Comparison of ENCODE assay signal across 8 cellular contexts in the genomic region with DNA sequence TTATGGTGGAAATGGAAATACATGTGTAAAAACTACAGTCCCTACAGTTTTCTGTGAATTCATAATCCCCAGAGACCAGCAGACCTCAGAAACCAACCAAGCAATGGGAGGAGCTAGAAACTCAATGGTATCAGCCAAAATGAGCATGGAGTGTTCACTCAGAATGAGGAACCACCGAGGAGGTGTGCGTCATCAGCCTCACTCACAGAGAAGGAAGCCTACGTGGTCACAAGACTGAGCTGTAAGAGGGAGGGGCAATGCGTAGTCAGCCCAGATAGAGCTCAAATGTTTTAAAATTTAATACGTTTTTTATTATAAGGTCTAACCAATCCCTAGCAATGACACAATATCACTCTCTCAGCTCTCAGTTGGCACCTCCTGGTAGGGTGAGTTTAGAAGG. TPM values are rescaled to one million over a fixed set of nuclear protein-coding genes. Genes with fewer than 3 reads are reported as not detected.
DNase-seq lines count a peak whose midpoint lies in the region; ATAC-seq and TF ChIP-seq lines count a peak whose summit lies in the region.

No MANE protein-coding gene starts in this region.

- H3K4me3 Mint-ChIP-seq in IgD-negative memory B cell = peak overlapping the region in 1 of 4 donors; percentile 51
- no peak overlapping the region for H3K4me3 Mint-ChIP-seq in activated naive CD8-positive, alpha-beta T cell treated with anti-CD3 and anti-CD28 coated beads for 36 hours

- H3K27ac ChIP-seq in neutrophil = peak overlapping the region; percentile 62

- H3K27me3 Mint-ChIP-seq in IgD-negative memory B cell = no peaks in the 10 kb centered on the region
- no peaks in the 10 kb centered on the region for H3K27me3 Mint-ChIP-seq in activated naive CD8-positive, alpha-beta T cell treated with anti-CD3 and anti-CD28 coated beads for 36 hours

- ATAC-seq in GM21423 (IDR thresholded peaks at IDR 0.05; ENCODE audit: unreplicated experiment) (peak; percentile 91), SK-N-SH treated with all-trans-retinoic acid at 6 μM for 48 hours (no peak)

- H3K9me3 Mint-ChIP-seq in IgD-negative memory B cell = peaks cover 0 to 8% (median 3%) of the 10 kb centered on the region in 3 donors
- H3K9me3 Mint-ChIP-seq in activated naive CD8-positive, alpha-beta T cell treated with anti-CD3 and anti-CD28 coated beads for 36 hours = no peaks in the 10 kb centered on the region

- peaks cover 0 to 12% (median 0%) of the 10 kb centered on the region in 3 donors for H3K4me1 Mint-ChIP-seq in IgD-negative memory B cell
- H3K4me1 Mint-ChIP-seq in activated naive CD8-positive, alpha-beta T cell treated with anti-CD3 and anti-CD28 coated beads for 36 hours = peaks cover 12% of the 10 kb centered on the region

- no peak for TF ChIP-seq CTCF in neutrophil (IDR thresholded peaks at IDR 0.05)

- DNase-seq in ELR (ENCODE audit: low read depth) = peak; percentile 34
- DNase-seq in activated naive CD8-positive, alpha-beta T cell treated with anti-CD3 and anti-CD28 coated beads for 36 hours = peak; percentile 36
- no peak for DNase-seq in islet precursor cell
- no peak for DNase-seq in middle frontal gyrus (ENCODE audit: extremely low spot score, low spot score)

- H3K4me1 ChIP-seq in neutrophil (ENCODE audit: control insufficient read depth in 1 of 2, insufficient read depth in 1 of 2, low read depth in 1 of 2, low read length in 1 of 2) = peaks cover 9 to 10% of the 10 kb centered on the region in 2 experiments

- no peaks in the 10 kb centered on the region for H3K36me3 ChIP-seq in neutrophil

- H3K4me3 ChIP-seq in neutrophil (ENCODE audit: low read depth in 1 of 2, low read length in 1 of 2) = no peak overlapping the region

- no peaks in the 10 kb centered on the region for H3K27me3 ChIP-seq in neutrophil

- H3K36me3 Mint-ChIP-seq in IgD-negative memory B cell = peaks cover 3% of the 10 kb centered on the region
- no peaks in the 10 kb centered on the region for H3K36me3 Mint-ChIP-seq in activated naive CD8-positive, alpha-beta T cell treated with anti-CD3 and anti-CD28 coated beads for 36 hours

- peak overlapping the region; percentile 3 to 95 (median 63) for H3K27ac Mint-ChIP-seq in IgD-negative memory B cell
- no peak overlapping the region for H3K27ac Mint-ChIP-seq in activated naive CD8-positive, alpha-beta T cell treated with anti-CD3 and anti-CD28 coated beads for 36 hours

- no peaks in the 10 kb centered on the region for H3K9me3 ChIP-seq in neutrophil

TF ChIP-seq in SK-N-SH treated with all-trans-retinoic acid at 6 μM for 48 hours, 23 proteins besides CTCF, POLR2A, EP300 and RAD21:
- no peak for TF ChIP-seq ZNF70 (CRISPR knock-in tag; IDR thresholded peaks at IDR 0.05)
- TF ChIP-seq TCF4 (CRISPR knock-in tag; IDR thresholded peaks at IDR 0.05; ENCODE audit: borderline replicate concordance) = no peak
- TF ChIP-seq ZNF8 (CRISPR knock-in tag; IDR thresholded peaks at IDR 0.05) = no peak

RNA-seq across cellular contexts. Expression of gene MYLK4, which starts 17.4 kb away (rescaled TPM):
- polyA plus RNA-seq in IgD-negative memory B cell = 0.08 TPM
- total RNA-seq in activated naive CD8-positive, alpha-beta T cell treated with anti-CD3 and anti-CD28 coated beads for 36 hours = under 1 TPM; 0.10 to 0.21 TPM

RNA-seq across cellular contexts. Expression of gene WRNIP1, which starts 31.9 kb away (rescaled TPM):
- 34.5 TPM for polyA plus RNA-seq in IgD-negative memory B cell
- 10 to 100 TPM; 47.6 to 47.8 TPM for total RNA-seq in activated naive CD8-positive, alpha-beta T cell treated with anti-CD3 and anti-CD28 coated beads for 36 hours

Comparison
In these comparisons a context has a peak if more than half of its experiments do, and no peak if none do; other contexts are left out.
1. DNase-seq: peak in ELR (single experiment) and activated naive CD8-positive, alpha-beta T cell treated with anti-CD3 and anti-CD28 coated beads for 36 hours (single experiment); none in islet precursor cell (single experiment) and middle frontal gyrus (single experiment).